Comparison of ENCODE assay signal across 15 cellular contexts in genomic region chr9:134930404-134930803, GRCh38. TPM values are rescaled to one million over a fixed set of nuclear protein-coding genes. Genes with fewer than 3 reads are reported as not detected.
A peak's percentile ranks its signal among the peaks of the same experiment; 100 is the strongest.
DNase-seq lines count a peak whose midpoint lies in the region; ATAC-seq and TF ChIP-seq lines count a peak whose summit lies in the region.
"Had no signal": no experiment of that assay in that cellular context is flagged by ENCODE, and none has a peak within 500 bp of the region (broad histone marks: within the 10 kb centered on the region; RNA-seq: fewer than 3 reads in every experiment).

No MANE protein-coding gene starts in this region.

- no peaks in the 10 kb centered on the region for H3K9me2 ChIP-seq in Karpas-422 (replicated peaks; ENCODE audit: insufficient read depth, low read length)

- no peak overlapping the region for H3K9ac ChIP-seq in Karpas-422 (ENCODE audit: low read length)

- TF ChIP-seq CTCF in heart right ventricle (IDR thresholded peaks at IDR 0.05): no peak
- no peak for TF ChIP-seq CTCF in A673 (conservative IDR thresholded peaks at IDR 0.05; ENCODE audit: low read depth, low read length)

- WGBS in right cardiac atrium: 84% methylated on average over 13 of the region's 13 CpGs
- WGBS in heart right ventricle, 2 donors: 79 to 85% methylated on average over 13 of the region's 13 CpGs

- H3K4me1 ChIP-seq in right cardiac atrium (ENCODE audit: control insufficient read depth, insufficient read depth, low read length): no peaks in the 10 kb centered on the region
- H3K4me1 ChIP-seq in heart right ventricle: peaks cover 0 to 78% (median 10%) of the 10 kb centered on the region in 9 donors
- peaks cover 28% of the 10 kb centered on the region for H3K4me1 ChIP-seq in Karpas-422 (ENCODE audit: low read length)
- peaks cover 8% of the 10 kb centered on the region for H3K4me1 ChIP-seq in A673 (ENCODE audit: insufficient read depth, low read length, poor library complexity, severe bottlenecking)

- intact Hi-C loops in right cardiac atrium (cut with DNase I): no loop called here
- intact Hi-C loops in heart right ventricle (cut with DNase I): loop anchor here in 2 of 10 donors (5.0 to 10.0 kb wide), 2 partner anchors 84 to 1052 kb away; no protein-coding TSS in a partner anchor
- intact Hi-C loops in A673 (cut with micrococcal nuclease; ENCODE audit: unreplicated experiment): no loop called here

- H3K9me3 ChIP-seq in right cardiac atrium (ENCODE audit: control insufficient read depth, low read length) (no peaks in the 10 kb centered on the region), heart right ventricle (no peaks in the 10 kb centered on the region), Karpas-422 (ENCODE audit: low read length) (no peaks in the 10 kb centered on the region), A673 (ENCODE audit: low read depth, low read length, poor library complexity, severe bottlenecking) (no peaks in the 10 kb centered on the region)
- H3K9me3 ChIP-seq: tibial nerve had no signal

- H4K20me1 ChIP-seq in Karpas-422 (ENCODE audit: insufficient read depth, low read depth, low read length): no peaks in the 10 kb centered on the region

- H3K4me3 ChIP-seq in right cardiac atrium (ENCODE audit: low read length) (no peak overlapping the region), heart right ventricle (no peak overlapping the region), Karpas-422 (ENCODE audit: low read length) (no peak overlapping the region), A673 (ENCODE audit: low read depth, low read length, poor library complexity, severe bottlenecking) (no peak overlapping the region)
- H3K4me3 ChIP-seq: tibial nerve had no signal

- CTCF ChIA-PET in A673 (lab: Charles Lee): no interaction called here

- H3K27ac ChIP-seq in right cardiac atrium (ENCODE audit: low read length): no peak overlapping the region
- no peak overlapping the region for H3K27ac ChIP-seq in heart right ventricle
- peak overlapping the region; percentile 47; the same call in 1 of the 2 replicates for H3K27ac ChIP-seq in Karpas-422 (ENCODE audit: low read length)
- no peak overlapping the region for H3K27ac ChIP-seq in A673 (ENCODE audit: low read depth, low read length, poor library complexity, severe bottlenecking)
- H3K27ac ChIP-seq: tibial nerve had no signal

- no peaks in the 10 kb centered on the region for H3K79me2 ChIP-seq in Karpas-422 (ENCODE audit: low read length)

- no peak for ATAC-seq in right cardiac atrium
- no peak for ATAC-seq in heart right ventricle
- ATAC-seq in HG02571 (IDR thresholded peaks at IDR 0.05; ENCODE audit: unreplicated experiment): peak; percentile 60
- ATAC-seq: WTC11 had no signal

- no peak overlapping the region for H2AFZ ChIP-seq in Karpas-422 (ENCODE audit: low read length)

- POLR2A ChIA-PET in A673 (lab: Charles Lee; ENCODE audit: low non-redundant PET): no interaction called here

- no TSS peak for BruUV-seq in A673 (replicated peaks; lab: Mats Ljungman, UMichigan)

- H3K27me3 ChIP-seq in right cardiac atrium (ENCODE audit: control insufficient read depth, insufficient read depth) (no peaks in the 10 kb centered on the region), heart right ventricle (peaks cover 0 to 23% (median 0%) of the 10 kb centered on the region in 7 donors), Karpas-422 (ENCODE audit: low read length) (no peaks in the 10 kb centered on the region), A673 (replicated peaks; ENCODE audit: insufficient read depth, low read depth, low read length, poor library complexity) (no peaks in the 10 kb centered on the region)

- peak overlapping the region; percentile 29 for H3K4me2 ChIP-seq in Karpas-422 (ENCODE audit: low read depth, low read length, poor library complexity, severe bottlenecking)

- DNase-seq in right cardiac atrium: peak in 2 of 3 donors; percentile 14 to 50
- no peak for DNase-seq in heart right ventricle
- DNase-seq in Karpas-422: peak; percentile 78
- DNase-seq in UCSD-AML1 (lab: John Stamatoyannopoulos, UW; ENCODE audit: unreplicated experiment): no peak
- DNase-seq in activated CD4-positive, CD25-positive, alpha-beta regulatory T cell treated with anti-CD3 and anti-CD28 coated beads, Interleukin-2, amount 50 U/mL, for 72 hours: no peak
- no peak for DNase-seq in A673 (ENCODE audit: low spot score)
- no peak for DNase-seq in HuH-7.5 (ENCODE audit: low spot score)
- DNase-seq: activated T-cell treated with anti-CD3 and anti-CD28 coated beads, Interleukin-2, amount 50 U/mL, for 24 hours; NCI-H510A treated with DMSO at 0.1 percent for 48 hours had no signal

- H3K36me3 ChIP-seq in heart right ventricle (no peaks in the 10 kb centered on the region), Karpas-422 (ENCODE audit: insufficient read depth, low read length) (no peaks in the 10 kb centered on the region), A673 (ENCODE audit: insufficient read depth, low read length, poor library complexity, severe bottlenecking) (no peaks in the 10 kb centered on the region)
- H3K36me3 ChIP-seq: tibial nerve had no signal

RNA-seq across cellular contexts. Expression of gene FCN1, which starts 12.7 kb away (rescaled TPM):
- total RNA-seq in right cardiac atrium: 1 to 10 TPM; 1.4 to 6.0 (median 3.0) TPM
- 1.7 TPM for polyA plus RNA-seq in right cardiac atrium
- total RNA-seq in heart right ventricle: 10 to 100 TPM in 1 of 10 donors, 1 to 10 TPM in 8, under 1 TPM in 1; 0.97 to 64.7 (median 2.8) TPM
- 1 to 10 TPM; 1.5 to 2.1 TPM for polyA plus RNA-seq in heart right ventricle
- not detected in 2 replicates for total RNA-seq in Karpas-422 (2014; rRNA removed; shearing (Covaris generic); ENCODE audit: low replicate concordance)
- total RNA-seq in A673 (2021): not detected in 2 replicates
- total RNA-seq: dermis microvascular lymphatic vessel endothelial cell, SK-MEL-5, WTC11 had no signal

RNA-seq across cellular contexts. Expression of gene FCN2, which starts 49.8 kb away (rescaled TPM):
- not detected for total RNA-seq in right cardiac atrium
- polyA plus RNA-seq in right cardiac atrium: 0.72 TPM
- under 1 TPM in 3 of 10 donors, not detected in 7; 0.25 to 0.46 (median 0.26) TPM for total RNA-seq in heart right ventricle
- polyA plus RNA-seq in heart right ventricle: under 1 TPM; 0.19 to 0.44 TPM
- not detected in 2 replicates for total RNA-seq in Karpas-422 (2014; rRNA removed; shearing (Covaris generic); ENCODE audit: low replicate concordance)
- not detected in 2 replicates for total RNA-seq in A673 (2021)
- total RNA-seq: dermis microvascular lymphatic vessel endothelial cell, SK-MEL-5, WTC11 had no signal
- polyA plus RNA-seq: aorta had no signal

Comparison
In these comparisons a context has a peak if more than half of its experiments do, and no peak if none do; other contexts are left out.
1. DNase-seq: peak in right cardiac atrium (2 of 3) and Karpas-422 (single experiment); none in heart right ventricle (0 of 2), UCSD-AML1 (single experiment), activated CD4-positive, CD25-positive, alpha-beta regulatory T cell treated with anti-CD3 and anti-CD28 coated beads, Interleukin-2, amount 50 U/mL, for 72 hours (single experiment), A673 (single experiment) and HuH-7.5 (single experiment).